14 cellular contexts compared by ENCODE assay signal in the genomic region with DNA sequence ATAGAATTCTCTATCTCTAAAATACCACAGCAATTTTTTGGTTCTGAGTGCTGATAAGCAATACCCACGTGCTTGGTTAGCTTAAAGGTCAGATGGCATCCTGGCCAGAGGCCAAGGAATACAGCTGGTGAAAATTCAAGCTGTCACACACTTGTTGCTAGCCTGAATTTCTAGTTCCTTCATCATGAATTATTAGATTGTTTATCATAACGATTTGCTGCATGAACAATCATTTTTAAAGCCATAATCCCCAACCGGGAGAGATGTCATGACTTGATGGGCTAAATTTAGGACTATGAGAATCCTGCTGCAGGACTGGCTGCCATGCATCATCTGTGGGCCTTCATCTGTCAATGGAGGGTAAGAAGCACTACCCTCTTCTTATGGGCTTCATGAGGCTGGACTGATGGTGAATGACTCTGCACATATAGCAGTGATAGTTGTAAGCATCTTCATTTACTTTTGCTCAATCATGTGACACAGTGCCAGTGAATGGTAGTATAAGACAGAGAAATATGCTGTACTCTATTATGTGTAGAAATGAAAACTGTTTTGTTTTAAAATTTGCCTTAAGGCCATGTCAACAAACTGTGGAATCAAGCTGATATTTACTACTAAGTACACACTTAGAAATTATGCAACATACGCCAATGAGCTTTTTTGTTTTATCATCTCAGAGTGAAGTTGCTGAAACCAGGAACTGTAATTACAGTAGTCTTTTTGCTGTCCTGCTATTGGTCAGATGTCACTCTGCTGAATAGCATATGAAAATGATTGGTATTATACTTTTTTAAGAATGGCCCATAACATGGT.
DNase-seq lines count a peak whose midpoint lies in the region; ATAC-seq, FAIRE-seq and TF ChIP-seq lines count a peak whose summit lies in the region.
"Had no signal": no experiment of that assay in that cellular context is flagged by ENCODE, and none has a peak within 500 bp of the region (broad histone marks: within the 10 kb centered on the region; RNA-seq: fewer than 3 reads in every experiment).

No MANE protein-coding gene starts in this region.

- peak; percentile 73 for DNase-seq in COLO668 (lab: John Stamatoyannopoulos, UW; ENCODE audit: unreplicated experiment)
- DNase-seq in NAMALWA (ENCODE audit: low spot score), result peak; percentile 97
- DNase-seq in astrocyte (ENCODE audit: low read depth), result peak; percentile 47
- peak; percentile 24 for DNase-seq in left kidney (ENCODE audit: low read depth, low spot score)
- no peak for DNase-seq in HK-2 (ENCODE audit: unreplicated experiment)
- no peak for DNase-seq in mesendoderm
- DNase-seq: C1 segment of cervical spinal cord; effector CD8-positive, alpha-beta T cell; NCI-H1092 treated with DMSO at 0.1 percent for 48 hours; T1000 had no signal

- no peak overlapping the region for H2BK120ac ChIP-seq in mesendoderm (ENCODE audit: low read depth, low read length)

- H3K4me3 ChIP-seq in astrocyte (ENCODE audit: insufficient read depth, low read depth, low read length) (no peak overlapping the region), mesendoderm (ENCODE audit: low read length) (no peak overlapping the region)

- H2AK5ac ChIP-seq in mesendoderm (ENCODE audit: low read length), result no peak overlapping the region

- H3K4me2 ChIP-seq in astrocyte (ENCODE audit: low read length) (no peak overlapping the region), mesendoderm (ENCODE audit: low read length) (no peak overlapping the region)

- no peak overlapping the region for H4K5ac ChIP-seq in mesendoderm (ENCODE audit: low read length)

- no peak overlapping the region for H4K8ac ChIP-seq in mesendoderm (ENCODE audit: low read depth, low read length)

- H3K9me3 ChIP-seq in astrocyte (ENCODE audit: insufficient read depth, low read depth, low read length), result no peaks in the 10 kb centered on the region

- no peak overlapping the region for H3K27ac ChIP-seq in astrocyte (ENCODE audit: low read depth, low read length)
- H3K27ac ChIP-seq in mesendoderm (ENCODE audit: low read depth, low read length), result no peak overlapping the region

- no peak for ATAC-seq in GM21786 (IDR thresholded peaks at IDR 0.05; ENCODE audit: unreplicated experiment)
- no peak for ATAC-seq in GM19324 (IDR thresholded peaks at IDR 0.05; ENCODE audit: low FRiP score, unreplicated experiment)

- H3K18ac ChIP-seq in mesendoderm (ENCODE audit: low read length), result no peak overlapping the region

- peak overlapping the region; percentile 30 for H3K27ac Mint-ChIP-seq in astrocyte (ENCODE audit: unreplicated experiment)
- H3K27ac Mint-ChIP-seq: activated T-helper 2 cell treated with anti-CD3 and anti-CD28 coated beads, Interferon-gamma antibody, Interleukin-2, Interleukin-4, amounts not matched to agents 10 μg/mL and 5 μg/mL and 100 μg/mL, durations not matched to agents 14 hours and 24 hours and 36 hours had no signal

- H2AFZ ChIP-seq in astrocyte (ENCODE audit: low read depth, low read length), result no peak overlapping the region

- H3K79me2 ChIP-seq in astrocyte (ENCODE audit: insufficient read depth, low read length) (no peaks in the 10 kb centered on the region), mesendoderm (ENCODE audit: control insufficient read depth, insufficient read depth, low read length) (no peaks in the 10 kb centered on the region)

- H4K20me1 ChIP-seq in astrocyte (ENCODE audit: insufficient read depth, low read length), result no peaks in the 10 kb centered on the region

- no CpG with 5 or more reads among the region's 4 CpGs for WGBS in mesendoderm (ENCODE audit: extremely low coverage, insufficient coverage, low lambda C conversion rate)

- no peaks in the 10 kb centered on the region for H3K9me3 Mint-ChIP-seq in astrocyte (ENCODE audit: unreplicated experiment)
- H3K9me3 Mint-ChIP-seq: activated T-helper 2 cell treated with anti-CD3 and anti-CD28 coated beads, Interferon-gamma antibody, Interleukin-2, Interleukin-4, amounts not matched to agents 10 μg/mL and 5 μg/mL and 100 μg/mL, durations not matched to agents 14 hours and 24 hours and 36 hours had no signal

- H3K36me3 ChIP-seq in astrocyte (ENCODE audit: insufficient read depth, low read length), result no peaks in the 10 kb centered on the region
- no peaks in the 10 kb centered on the region for H3K36me3 ChIP-seq in mesendoderm (ENCODE audit: control insufficient read depth, insufficient read depth, low read length)

- H3K27me3 ChIP-seq in astrocyte (ENCODE audit: insufficient read depth, low read length), result no peaks in the 10 kb centered on the region
- no peaks in the 10 kb centered on the region for H3K27me3 ChIP-seq in mesendoderm (ENCODE audit: insufficient read depth, low read length, poor library complexity)

- H3K4me3 Mint-ChIP-seq in astrocyte (ENCODE audit: unreplicated experiment), result no peak overlapping the region

- peaks cover 31% of the 10 kb centered on the region for H3K4me1 Mint-ChIP-seq in astrocyte (ENCODE audit: low read depth, unreplicated experiment)

- H2BK5ac ChIP-seq in mesendoderm (ENCODE audit: low read length), result no peak overlapping the region

- H3K4ac ChIP-seq in mesendoderm (ENCODE audit: low read depth, low read length), result no peak overlapping the region

- no peaks in the 10 kb centered on the region for H3K79me1 ChIP-seq in mesendoderm (ENCODE audit: low read length)

- peaks cover 8% of the 10 kb centered on the region for H3K4me1 ChIP-seq in astrocyte (ENCODE audit: insufficient read depth, low read length)
- H3K4me1 ChIP-seq in mesendoderm (ENCODE audit: control insufficient read depth, low read depth, low read length), result peaks cover 4% of the 10 kb centered on the region

- no peak for TF ChIP-seq CTCF in astrocyte (IDR thresholded peaks at IDR 0.05; ENCODE audit: insufficient read depth, low read depth, low read length)

- no peak overlapping the region for H2BK15ac ChIP-seq in mesendoderm (replicated peaks; ENCODE audit: low read depth)

- FAIRE-seq in astrocyte (lab: Jason Lieb, UNC), result no peak
- FAIRE-seq: GM12891 had no signal

- H3K27me3 Mint-ChIP-seq in astrocyte (ENCODE audit: low read depth, unreplicated experiment), result no peaks in the 10 kb centered on the region

- H3K23ac ChIP-seq in mesendoderm (ENCODE audit: low read length), result no peak overlapping the region

- H3K56ac ChIP-seq in mesendoderm (ENCODE audit: low read length), result no peak overlapping the region

- no peak overlapping the region for H3K9ac ChIP-seq in astrocyte (ENCODE audit: low read length)
- no peak overlapping the region for H3K9ac ChIP-seq in mesendoderm (ENCODE audit: low read length)

- no peaks in the 10 kb centered on the region for H3K36me3 Mint-ChIP-seq in astrocyte (ENCODE audit: low read depth, unreplicated experiment)

Comparison
In these comparisons a context has a peak if more than half of its experiments do, and no peak if none do; other contexts are left out.
1. DNase-seq: peak in COLO668 (single experiment), NAMALWA (single experiment), astrocyte (single experiment) and left kidney (single experiment); none in HK-2 (single experiment) and mesendoderm (single experiment).